In the genomic region with DNA sequence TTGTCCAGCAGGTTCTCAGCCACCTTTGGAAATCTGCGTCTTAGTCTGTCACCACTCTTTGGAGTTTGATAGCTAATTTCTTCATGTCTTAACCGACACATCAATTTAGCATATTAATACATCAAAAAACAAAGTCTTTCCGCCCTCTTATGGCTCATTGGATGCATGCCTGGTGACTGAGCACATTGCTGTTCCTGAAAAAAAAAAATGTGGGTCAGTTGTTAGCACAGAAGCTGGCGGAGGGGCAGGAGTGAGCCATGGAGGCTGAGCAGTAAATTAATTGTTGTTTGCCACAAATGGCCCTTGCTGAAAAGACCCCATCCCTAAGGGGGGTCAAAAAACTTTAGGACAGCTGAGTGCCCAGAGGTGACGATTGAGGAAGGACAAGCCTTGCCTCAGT, we compare ENCODE assay signal across 8 cellular contexts. TPM values are rescaled to one million over a fixed set of nuclear protein-coding genes. Genes with fewer than 3 reads are reported as not detected.
"Had no signal": no experiment of that assay in that cellular context is flagged by ENCODE, and none has a peak within 500 bp of the region (broad histone marks: within the 10 kb centered on the region; RNA-seq: fewer than 3 reads in every experiment).

No MANE protein-coding gene starts in this region.

RNA-seq across cellular contexts. Expression of a gene that starts 5.6 kb away (rescaled TPM):
- total RNA-seq: epithelial cell of proximal tubule had no signal

RNA-seq across cellular contexts. Expression of a gene that starts 16.9 kb away (rescaled TPM):
- total RNA-seq: activated CD4-positive, alpha-beta memory T cell treated with anti-CD3 and anti-CD28 coated beads for 36 hours; activated naive CD8-positive, alpha-beta T cell treated with anti-CD3 and anti-CD28 coated beads for 36 hours; left cardiac atrium; mononuclear cell; myocyte; pulmonary artery endothelial cell; right cardiac atrium had no signal
- polyA plus RNA-seq: right cardiac atrium had no signal
